In the genomic region with DNA sequence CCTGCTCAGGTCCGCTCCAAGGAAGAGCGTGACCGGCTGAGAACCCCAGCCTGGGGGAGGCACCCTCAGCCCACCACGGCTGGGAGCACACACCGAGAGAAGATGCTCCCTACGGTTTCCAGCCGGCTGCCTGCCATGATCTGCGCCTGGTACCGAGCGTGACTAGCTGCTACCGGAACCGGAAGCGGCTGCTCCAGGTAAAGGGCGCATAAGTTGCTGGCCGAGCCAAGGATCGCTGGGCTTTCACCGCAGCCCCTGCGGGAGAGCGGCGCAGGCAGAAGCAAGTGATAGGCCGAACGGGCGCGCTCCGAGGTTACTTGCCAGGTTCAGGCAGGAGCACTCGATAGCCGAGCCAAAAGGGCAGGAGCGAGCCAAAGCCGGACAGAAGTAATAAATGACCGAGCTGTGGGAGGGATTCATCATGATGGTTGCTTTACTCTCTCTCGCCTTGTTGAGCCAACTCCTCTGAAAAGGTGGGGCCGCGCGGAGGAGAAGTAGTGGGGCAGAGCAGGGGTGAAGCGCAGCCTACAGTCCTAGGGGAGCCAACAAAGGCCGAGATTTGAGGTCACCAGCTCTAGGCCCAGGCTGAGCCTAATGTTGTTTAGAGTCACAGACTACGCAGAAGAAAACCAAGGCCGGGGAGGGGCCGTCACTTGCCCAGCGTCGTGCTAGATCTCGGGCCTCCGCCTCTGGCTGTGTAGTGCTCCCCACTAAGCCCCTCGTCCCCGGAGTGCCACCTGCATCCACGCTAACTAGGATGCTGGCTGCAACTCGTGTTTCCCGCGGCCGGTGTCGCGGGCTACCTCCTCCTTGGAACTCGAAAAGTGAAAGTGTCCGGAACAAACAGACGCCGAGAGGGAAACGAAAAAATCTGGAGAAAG, we compare ENCODE assay signal across 1 cellular context.
A peak's percentile ranks its signal among the peaks of the same experiment; 100 is the strongest.
TF ChIP-seq lines count a peak whose summit lies in the region.

A gene (minus strand): TSS at position 171 of the 881 bp plus-strand sequence. CDS start 34 bp downstream, at position 137.

TF ChIP-seq in GM12878, 131 proteins besides CTCF, POLR2A, EP300 and RAD21 (continued from another document and continues in another):
- TF ChIP-seq, protein P1, sequence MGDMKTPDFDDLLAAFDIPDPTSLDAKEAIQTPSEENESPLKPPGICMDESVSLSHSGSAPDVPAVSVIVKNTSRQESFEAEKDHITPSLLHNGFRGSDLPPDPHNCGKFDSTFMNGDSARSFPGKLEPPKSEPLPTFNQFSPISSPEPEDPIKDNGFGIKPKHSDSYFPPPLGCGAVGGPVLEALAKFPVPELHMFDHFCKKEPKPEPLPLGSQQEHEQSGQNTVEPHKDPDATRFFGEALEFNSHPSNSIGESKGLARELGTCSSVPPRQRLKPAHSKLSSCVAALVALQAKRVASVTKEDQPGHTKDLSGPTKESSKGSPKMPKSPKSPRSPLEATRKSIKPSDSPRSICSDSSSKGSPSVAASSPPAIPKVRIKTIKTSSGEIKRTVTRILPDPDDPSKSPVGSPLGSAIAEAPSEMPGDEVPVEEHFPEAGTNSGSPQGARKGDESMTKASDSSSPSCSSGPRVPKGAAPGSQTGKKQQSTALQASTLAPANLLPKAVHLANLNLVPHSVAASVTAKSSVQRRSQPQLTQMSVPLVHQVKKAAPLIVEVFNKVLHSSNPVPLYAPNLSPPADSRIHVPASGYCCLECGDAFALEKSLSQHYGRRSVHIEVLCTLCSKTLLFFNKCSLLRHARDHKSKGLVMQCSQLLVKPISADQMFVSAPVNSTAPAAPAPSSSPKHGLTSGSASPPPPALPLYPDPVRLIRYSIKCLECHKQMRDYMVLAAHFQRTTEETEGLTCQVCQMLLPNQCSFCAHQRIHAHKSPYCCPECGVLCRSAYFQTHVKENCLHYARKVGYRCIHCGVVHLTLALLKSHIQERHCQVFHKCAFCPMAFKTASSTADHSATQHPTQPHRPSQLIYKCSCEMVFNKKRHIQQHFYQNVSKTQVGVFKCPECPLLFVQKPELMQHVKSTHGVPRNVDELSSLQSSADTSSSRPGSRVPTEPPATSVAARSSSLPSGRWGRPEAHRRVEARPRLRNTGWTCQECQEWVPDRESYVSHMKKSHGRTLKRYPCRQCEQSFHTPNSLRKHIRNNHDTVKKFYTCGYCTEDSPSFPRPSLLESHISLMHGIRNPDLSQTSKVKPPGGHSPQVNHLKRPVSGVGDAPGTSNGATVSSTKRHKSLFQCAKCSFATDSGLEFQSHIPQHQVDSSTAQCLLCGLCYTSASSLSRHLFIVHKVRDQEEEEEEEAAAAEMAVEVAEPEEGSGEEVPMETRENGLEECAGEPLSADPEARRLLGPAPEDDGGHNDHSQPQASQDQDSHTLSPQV (IDR thresholded peaks at IDR 0.05) = no peak
- TF ChIP-seq SMC3 (IDR thresholded peaks at IDR 0.05; ENCODE audit: borderline replicate concordance, low read length) = no peak
- peak; percentile 94; the same call in 1 of the 2 replicates for TF ChIP-seq ZNF207 (IDR thresholded peaks at IDR 0.05; ENCODE audit: borderline replicate concordance)
- TF ChIP-seq, protein P2, sequence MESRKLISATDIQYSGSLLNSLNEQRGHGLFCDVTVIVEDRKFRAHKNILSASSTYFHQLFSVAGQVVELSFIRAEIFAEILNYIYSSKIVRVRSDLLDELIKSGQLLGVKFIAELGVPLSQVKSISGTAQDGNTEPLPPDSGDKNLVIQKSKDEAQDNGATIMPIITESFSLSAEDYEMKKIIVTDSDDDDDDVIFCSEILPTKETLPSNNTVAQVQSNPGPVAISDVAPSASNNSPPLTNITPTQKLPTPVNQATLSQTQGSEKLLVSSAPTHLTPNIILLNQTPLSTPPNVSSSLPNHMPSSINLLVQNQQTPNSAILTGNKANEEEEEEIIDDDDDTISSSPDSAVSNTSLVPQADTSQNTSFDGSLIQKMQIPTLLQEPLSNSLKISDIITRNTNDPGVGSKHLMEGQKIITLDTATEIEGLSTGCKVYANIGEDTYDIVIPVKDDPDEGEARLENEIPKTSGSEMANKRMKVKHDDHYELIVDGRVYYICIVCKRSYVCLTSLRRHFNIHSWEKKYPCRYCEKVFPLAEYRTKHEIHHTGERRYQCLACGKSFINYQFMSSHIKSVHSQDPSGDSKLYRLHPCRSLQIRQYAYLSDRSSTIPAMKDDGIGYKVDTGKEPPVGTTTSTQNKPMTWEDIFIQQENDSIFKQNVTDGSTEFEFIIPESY (IDR thresholded peaks at IDR 0.05) = no peak
- TF ChIP-seq SIN3A (IDR thresholded peaks at IDR 0.05; ENCODE audit: low read depth, low read length) = peak; percentile 96
- TF ChIP-seq HDAC2 (IDR thresholded peaks at IDR 0.05) = 0 out of 2 replicates have a peak, but pooled peaks have one; percentile 56
- TF ChIP-seq HDGF (IDR thresholded peaks at IDR 0.05) = no peak; the same call in 1 of the 2 replicates
- 0 out of 2 replicates have a peak, but pooled peaks have one; percentile 24 for TF ChIP-seq BRCA1 (IDR thresholded peaks at IDR 0.05; ENCODE audit: low read depth, low read length)
- no peak for TF ChIP-seq HDAC6 (IDR thresholded peaks at IDR 0.05; ENCODE audit: unreplicated experiment)
- TF ChIP-seq TCF3 (IDR thresholded peaks at IDR 0.05; ENCODE audit: borderline replicate concordance, insufficient read depth, low read depth, low read length) = no peak
- TF ChIP-seq FOXK2 (IDR thresholded peaks at IDR 0.05) = peak; percentile 91
- TF ChIP-seq RELA (IDR thresholded peaks at IDR 0.05; ENCODE audit: borderline replicate concordance, partially characterized antibody) = peak; percentile 97
- no peak for TF ChIP-seq ZNF622 (IDR thresholded peaks at IDR 0.05)
- peak; percentile 72 for TF ChIP-seq SIX5 (IDR thresholded peaks at IDR 0.05; ENCODE audit: low read depth, low read length, severe bottlenecking)
- peak; percentile 69; the same call in 1 of the 2 replicates for TF ChIP-seq RFX5 (IDR thresholded peaks at IDR 0.05; ENCODE audit: low read depth, low read length)
- TF ChIP-seq NFXL1 (IDR thresholded peaks at IDR 0.05; ENCODE audit: borderline replicate concordance) = 0 out of 2 replicates have a peak, but pooled peaks have one; percentile 14
- TF ChIP-seq, protein P3, sequence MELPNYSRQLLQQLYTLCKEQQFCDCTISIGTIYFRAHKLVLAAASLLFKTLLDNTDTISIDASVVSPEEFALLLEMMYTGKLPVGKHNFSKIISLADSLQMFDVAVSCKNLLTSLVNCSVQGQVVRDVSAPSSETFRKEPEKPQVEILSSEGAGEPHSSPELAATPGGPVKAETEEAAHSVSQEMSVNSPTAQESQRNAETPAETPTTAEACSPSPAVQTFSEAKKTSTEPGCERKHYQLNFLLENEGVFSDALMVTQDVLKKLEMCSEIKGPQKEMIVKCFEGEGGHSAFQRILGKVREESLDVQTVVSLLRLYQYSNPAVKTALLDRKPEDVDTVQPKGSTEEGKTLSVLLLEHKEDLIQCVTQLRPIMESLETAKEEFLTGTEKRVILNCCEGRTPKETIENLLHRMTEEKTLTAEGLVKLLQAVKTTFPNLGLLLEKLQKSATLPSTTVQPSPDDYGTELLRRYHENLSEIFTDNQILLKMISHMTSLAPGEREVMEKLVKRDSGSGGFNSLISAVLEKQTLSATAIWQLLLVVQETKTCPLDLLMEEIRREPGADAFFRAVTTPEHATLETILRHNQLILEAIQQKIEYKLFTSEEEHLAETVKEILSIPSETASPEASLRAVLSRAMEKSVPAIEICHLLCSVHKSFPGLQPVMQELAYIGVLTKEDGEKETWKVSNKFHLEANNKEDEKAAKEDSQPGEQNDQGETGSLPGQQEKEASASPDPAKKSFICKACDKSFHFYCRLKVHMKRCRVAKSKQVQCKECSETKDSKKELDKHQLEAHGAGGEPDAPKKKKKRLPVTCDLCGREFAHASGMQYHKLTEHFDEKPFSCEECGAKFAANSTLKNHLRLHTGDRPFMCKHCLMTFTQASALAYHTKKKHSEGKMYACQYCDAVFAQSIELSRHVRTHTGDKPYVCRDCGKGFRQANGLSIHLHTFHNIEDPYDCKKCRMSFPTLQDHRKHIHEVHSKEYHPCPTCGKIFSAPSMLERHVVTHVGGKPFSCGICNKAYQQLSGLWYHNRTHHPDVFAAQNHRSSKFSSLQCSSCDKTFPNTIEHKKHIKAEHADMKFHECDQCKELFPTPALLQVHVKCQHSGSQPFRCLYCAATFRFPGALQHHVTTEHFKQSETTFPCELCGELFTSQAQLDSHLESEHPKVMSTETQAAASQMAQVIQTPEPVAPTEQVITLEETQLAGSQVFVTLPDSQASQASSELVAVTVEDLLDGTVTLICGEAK (IDR thresholded peaks at IDR 0.05; ENCODE audit: borderline replicate concordance) = peak; percentile 97
- peak; percentile 99 for TF ChIP-seq POLR2AphosphoS2 (IDR thresholded peaks at IDR 0.05; ENCODE audit: low read depth, low read length)
- peak; percentile 87 for TF ChIP-seq SP1 (IDR thresholded peaks at IDR 0.05; ENCODE audit: low read depth, low read length)
- no peak for TF ChIP-seq FOXM1 (IDR thresholded peaks at IDR 0.05; ENCODE audit: low read depth, low read length)
- peak; percentile 95; the same call in 1 of the 2 replicates for TF ChIP-seq RCOR1 (conservative IDR thresholded peaks at IDR 0.05; ENCODE audit: low read depth, low read length)
- TF ChIP-seq, protein P4, sequence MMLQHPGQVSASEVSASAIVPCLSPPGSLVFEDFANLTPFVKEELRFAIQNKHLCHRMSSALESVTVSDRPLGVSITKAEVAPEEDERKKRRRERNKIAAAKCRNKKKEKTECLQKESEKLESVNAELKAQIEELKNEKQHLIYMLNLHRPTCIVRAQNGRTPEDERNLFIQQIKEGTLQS (IDR thresholded peaks at IDR 0.05; ENCODE audit: borderline replicate concordance, extremely low read depth, low read depth, low read length) = no peak
- TF ChIP-seq IKZF1 (conservative IDR thresholded peaks at IDR 0.05) = peak; percentile 96
- no peak; the same call in 1 of the 2 replicates for TF ChIP-seq BACH1 (IDR thresholded peaks at IDR 0.05; ENCODE audit: borderline replicate concordance)
- TF ChIP-seq ZNF274 (IDR thresholded peaks at IDR 0.05; ENCODE audit: insufficient read depth, insufficient read length) = no peak
- peak; percentile 65 for TF ChIP-seq CREB1 (IDR thresholded peaks at IDR 0.05; ENCODE audit: low read depth)
- no peak for TF ChIP-seq ZSCAN29 (IDR thresholded peaks at IDR 0.05)
- TF ChIP-seq, protein P5, sequence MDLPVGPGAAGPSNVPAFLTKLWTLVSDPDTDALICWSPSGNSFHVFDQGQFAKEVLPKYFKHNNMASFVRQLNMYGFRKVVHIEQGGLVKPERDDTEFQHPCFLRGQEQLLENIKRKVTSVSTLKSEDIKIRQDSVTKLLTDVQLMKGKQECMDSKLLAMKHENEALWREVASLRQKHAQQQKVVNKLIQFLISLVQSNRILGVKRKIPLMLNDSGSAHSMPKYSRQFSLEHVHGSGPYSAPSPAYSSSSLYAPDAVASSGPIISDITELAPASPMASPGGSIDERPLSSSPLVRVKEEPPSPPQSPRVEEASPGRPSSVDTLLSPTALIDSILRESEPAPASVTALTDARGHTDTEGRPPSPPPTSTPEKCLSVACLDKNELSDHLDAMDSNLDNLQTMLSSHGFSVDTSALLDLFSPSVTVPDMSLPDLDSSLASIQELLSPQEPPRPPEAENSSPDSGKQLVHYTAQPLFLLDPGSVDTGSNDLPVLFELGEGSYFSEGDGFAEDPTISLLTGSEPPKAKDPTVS (IDR thresholded peaks at IDR 0.05; ENCODE audit: low read depth, low read length) = no peak
- TF ChIP-seq MYB (IDR thresholded peaks at IDR 0.05; ENCODE audit: borderline replicate concordance, low read depth, low read length) = no peak
- TF ChIP-seq RAD51 (IDR thresholded peaks at IDR 0.05) = peak; percentile 87
- TF ChIP-seq, protein P6, sequence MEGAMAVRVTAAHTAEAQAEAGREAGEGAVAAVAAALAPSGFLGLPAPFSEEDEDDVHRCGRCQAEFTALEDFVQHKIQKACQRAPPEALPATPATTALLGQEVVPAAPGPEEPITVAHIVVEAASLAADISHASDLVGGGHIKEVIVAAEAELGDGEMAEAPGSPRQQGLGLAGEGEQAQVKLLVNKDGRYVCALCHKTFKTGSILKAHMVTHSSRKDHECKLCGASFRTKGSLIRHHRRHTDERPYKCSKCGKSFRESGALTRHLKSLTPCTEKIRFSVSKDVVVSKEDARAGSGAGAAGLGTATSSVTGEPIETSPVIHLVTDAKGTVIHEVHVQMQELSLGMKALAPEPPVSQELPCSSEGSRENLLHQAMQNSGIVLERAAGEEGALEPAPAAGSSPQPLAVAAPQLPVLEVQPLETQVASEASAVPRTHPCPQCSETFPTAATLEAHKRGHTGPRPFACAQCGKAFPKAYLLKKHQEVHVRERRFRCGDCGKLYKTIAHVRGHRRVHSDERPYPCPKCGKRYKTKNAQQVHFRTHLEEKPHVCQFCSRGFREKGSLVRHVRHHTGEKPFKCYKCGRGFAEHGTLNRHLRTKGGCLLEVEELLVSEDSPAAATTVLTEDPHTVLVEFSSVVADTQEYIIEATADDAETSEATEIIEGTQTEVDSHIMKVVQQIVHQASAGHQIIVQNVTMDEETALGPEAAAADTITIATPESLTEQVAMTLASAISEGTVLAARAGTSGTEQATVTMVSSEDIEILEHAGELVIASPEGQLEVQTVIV (IDR thresholded peaks at IDR 0.05; ENCODE audit: borderline replicate concordance, partially characterized antibody) = peak; percentile 94
- no peak for TF ChIP-seq SUPT20H (IDR thresholded peaks at IDR 0.05; ENCODE audit: borderline replicate concordance, control insufficient read depth, low read depth, low read length)
- peak; percentile 86 for TF ChIP-seq TBL1XR1 (IDR thresholded peaks at IDR 0.05; ENCODE audit: low read depth, low read length)
- peak; percentile 92 for TF ChIP-seq NR2C1 (IDR thresholded peaks at IDR 0.05)
- peak; percentile 91 for TF ChIP-seq NBN (IDR thresholded peaks at IDR 0.05)
- TF ChIP-seq IKZF2 (IDR thresholded peaks at IDR 0.05) = no peak
- peak; percentile 92 for TF ChIP-seq HCFC1 (IDR thresholded peaks at IDR 0.05; ENCODE audit: low read length)
- TF ChIP-seq, protein P7, sequence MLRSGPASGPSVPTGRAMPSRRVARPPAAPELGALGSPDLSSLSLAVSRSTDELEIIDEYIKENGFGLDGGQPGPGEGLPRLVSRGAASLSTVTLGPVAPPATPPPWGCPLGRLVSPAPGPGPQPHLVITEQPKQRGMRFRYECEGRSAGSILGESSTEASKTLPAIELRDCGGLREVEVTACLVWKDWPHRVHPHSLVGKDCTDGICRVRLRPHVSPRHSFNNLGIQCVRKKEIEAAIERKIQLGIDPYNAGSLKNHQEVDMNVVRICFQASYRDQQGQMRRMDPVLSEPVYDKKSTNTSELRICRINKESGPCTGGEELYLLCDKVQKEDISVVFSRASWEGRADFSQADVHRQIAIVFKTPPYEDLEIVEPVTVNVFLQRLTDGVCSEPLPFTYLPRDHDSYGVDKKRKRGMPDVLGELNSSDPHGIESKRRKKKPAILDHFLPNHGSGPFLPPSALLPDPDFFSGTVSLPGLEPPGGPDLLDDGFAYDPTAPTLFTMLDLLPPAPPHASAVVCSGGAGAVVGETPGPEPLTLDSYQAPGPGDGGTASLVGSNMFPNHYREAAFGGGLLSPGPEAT (IDR thresholded peaks at IDR 0.05; ENCODE audit: low read depth) = peak; percentile 100
- TF ChIP-seq TAF1 (IDR thresholded peaks at IDR 0.05; ENCODE audit: borderline replicate concordance, low read depth, low read length) = peak; percentile 68; the same call in 1 of the 2 replicates
- TF ChIP-seq ZZZ3 (IDR thresholded peaks at IDR 0.05; ENCODE audit: control insufficient read depth, insufficient read length, low read depth) = no peak
- TF ChIP-seq JUNB (IDR thresholded peaks at IDR 0.05) = no peak
- no peak for TF ChIP-seq SUZ12 (IDR thresholded peaks at IDR 0.05; ENCODE audit: unreplicated experiment)
- TF ChIP-seq, protein P8, sequence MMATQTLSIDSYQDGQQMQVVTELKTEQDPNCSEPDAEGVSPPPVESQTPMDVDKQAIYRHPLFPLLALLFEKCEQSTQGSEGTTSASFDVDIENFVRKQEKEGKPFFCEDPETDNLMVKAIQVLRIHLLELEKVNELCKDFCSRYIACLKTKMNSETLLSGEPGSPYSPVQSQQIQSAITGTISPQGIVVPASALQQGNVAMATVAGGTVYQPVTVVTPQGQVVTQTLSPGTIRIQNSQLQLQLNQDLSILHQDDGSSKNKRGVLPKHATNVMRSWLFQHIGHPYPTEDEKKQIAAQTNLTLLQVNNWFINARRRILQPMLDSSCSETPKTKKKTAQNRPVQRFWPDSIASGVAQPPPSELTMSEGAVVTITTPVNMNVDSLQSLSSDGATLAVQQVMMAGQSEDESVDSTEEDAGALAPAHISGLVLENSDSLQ (IDR thresholded peaks at IDR 0.05) = peak; percentile 60
